19 cellular contexts compared by ENCODE assay signal in genomic region chr3:65617209-65617608, GRCh38.
DNase-seq lines count a peak whose midpoint lies in the region; ATAC-seq and TF ChIP-seq lines count a peak whose summit lies in the region.
"Had no signal": no experiment of that assay in that cellular context is flagged by ENCODE, and none has a peak within 500 bp of the region (broad histone marks: within the 10 kb centered on the region; RNA-seq: fewer than 3 reads in every experiment).

No MANE protein-coding gene starts in this region.

- H3K9me3 ChIP-seq in left ventricle myocardium inferior (replicated peaks) (no peaks in the 10 kb centered on the region), neural cell (ENCODE audit: low read length) (no peaks in the 10 kb centered on the region), transverse colon (no peaks in the 10 kb centered on the region)
- H3K9me3 ChIP-seq: BE2C had no signal

- in situ Hi-C loops in transverse colon (cut with MboI; ENCODE audit: low pct_ligation_motif_present in 1 of 4, low pct_unique_long_range_greater_than_20kb in 1 of 4, low sequenced_read_pairs in 3 of 4): no loop called here

- no peaks in the 10 kb centered on the region for H4K20me1 ChIP-seq in neural cell (ENCODE audit: insufficient read depth)

- WGBS in transverse colon (ENCODE audit: low coverage in 1 of 2), 2 donors: 77 to 87% methylated on average over 3 to 4 of the region's 4 CpGs

- no peak overlapping the region for H3K9ac ChIP-seq in neural cell (ENCODE audit: low read length)

- TF ChIP-seq EP300 in neural cell (conservative IDR thresholded peaks at IDR 0.05; ENCODE audit: poor library complexity, severe bottlenecking): peak; percentile 80
- no peak for TF ChIP-seq EP300 in transverse colon (IDR thresholded peaks at IDR 0.05; ENCODE audit: low read depth)

- ATAC-seq in left cardiac atrium (no peak), esophagus mucosa (peak; percentile 68)
- ATAC-seq: GM23338 had no signal

- H3K9me2 ChIP-seq in neural cell (ENCODE audit: insufficient read depth, low read length): no peaks in the 10 kb centered on the region

- no peak for TF ChIP-seq POLR2A in transverse colon (IDR thresholded peaks at IDR 0.05)

- no peak for TF ChIP-seq RAD21 in neural cell (conservative IDR thresholded peaks at IDR 0.05)

- no peaks in the 10 kb centered on the region for H3F3A ChIP-seq in neural cell (ENCODE audit: insufficient read depth, low read length, poor library complexity, severe bottlenecking)

- peak overlapping the region; percentile 6 for H3K27ac ChIP-seq in left ventricle myocardium inferior (replicated peaks)
- no peak overlapping the region for H3K27ac ChIP-seq in neural cell (ENCODE audit: low read length)
- H3K27ac ChIP-seq in transverse colon: no peak overlapping the region
- H3K27ac ChIP-seq: HL-60 had no signal

- no peaks in the 10 kb centered on the region for H3K36me3 ChIP-seq in left ventricle myocardium inferior
- H3K36me3 ChIP-seq in neural cell (ENCODE audit: insufficient read depth, low read length): no peaks in the 10 kb centered on the region
- no peaks in the 10 kb centered on the region for H3K36me3 ChIP-seq in transverse colon
- H3K36me3 ChIP-seq: BE2C had no signal

- intact Hi-C loops in left ventricle myocardium inferior (cut with micrococcal nuclease) (no loop called here), left cardiac atrium (cut with DNase I) (no loop called here), transverse colon (cut with DNase I; ENCODE audit: low total_unique reads) (no loop called here)

- DNase-seq in left ventricle myocardium inferior (no peak), left cardiac atrium (no peak), T-helper 2 cell (no peak), foreskin fibroblast (no peak), transverse colon (no peak)
- DNase-seq: ACHN; C1 segment of cervical spinal cord; CD4-positive, CD25-positive, alpha-beta regulatory T cell; CD8-positive, alpha-beta memory T cell; COR-L47; DMS 273 treated with DMSO at 0.1 percent for 48 hours; DMS53; GDM1; HCEC 1CT had no signal

- H3K79me2 ChIP-seq in neural cell (replicated peaks; ENCODE audit: insufficient read depth, low read length): no peaks in the 10 kb centered on the region

- no peak overlapping the region for H3K4me2 ChIP-seq in neural cell (ENCODE audit: low read length)
- H3K4me2 ChIP-seq: GM23338 had no signal

- TF ChIP-seq CTCF in left ventricle myocardium inferior (IDR thresholded peaks at IDR 0.05; ENCODE audit: borderline replicate concordance) (no peak), neural cell (IDR thresholded peaks at IDR 0.05; ENCODE audit: poor library complexity, severe bottlenecking) (no peak), foreskin fibroblast (IDR thresholded peaks at IDR 0.05; ENCODE audit: low read depth, low read length) (no peak), transverse colon (IDR thresholded peaks at IDR 0.05) (no peak)

- H3K4me1 ChIP-seq in left ventricle myocardium inferior (peaks cover 66% of the 10 kb centered on the region), transverse colon (no peaks in the 10 kb centered on the region)

- H2AFZ ChIP-seq in neural cell (ENCODE audit: low read depth, low read length): no peak overlapping the region
- H2AFZ ChIP-seq: GM23338 had no signal

- H3K4me3 ChIP-seq in left ventricle myocardium inferior: no peak overlapping the region
- no peak overlapping the region for H3K4me3 ChIP-seq in neural cell (ENCODE audit: low read length)
- H3K4me3 ChIP-seq in foreskin fibroblast (ENCODE audit: low read depth in 1 of 2, low read length in 2 of 2): no peak overlapping the region
- H3K4me3 ChIP-seq in transverse colon: no peak overlapping the region
- H3K4me3 ChIP-seq: GM23338 had no signal

- no peaks in the 10 kb centered on the region for H3K27me3 ChIP-seq in left ventricle myocardium inferior (ENCODE audit: low read depth)
- H3K27me3 ChIP-seq in neural cell (ENCODE audit: insufficient read depth, low read depth, low read length): no peaks in the 10 kb centered on the region
- no peaks in the 10 kb centered on the region for H3K27me3 ChIP-seq in transverse colon
- H3K27me3 ChIP-seq: BE2C had no signal

TF ChIP-seq in neural cell, 6 proteins besides CTCF, POLR2A, EP300 and RAD21:
- TF ChIP-seq, protein P1, sequence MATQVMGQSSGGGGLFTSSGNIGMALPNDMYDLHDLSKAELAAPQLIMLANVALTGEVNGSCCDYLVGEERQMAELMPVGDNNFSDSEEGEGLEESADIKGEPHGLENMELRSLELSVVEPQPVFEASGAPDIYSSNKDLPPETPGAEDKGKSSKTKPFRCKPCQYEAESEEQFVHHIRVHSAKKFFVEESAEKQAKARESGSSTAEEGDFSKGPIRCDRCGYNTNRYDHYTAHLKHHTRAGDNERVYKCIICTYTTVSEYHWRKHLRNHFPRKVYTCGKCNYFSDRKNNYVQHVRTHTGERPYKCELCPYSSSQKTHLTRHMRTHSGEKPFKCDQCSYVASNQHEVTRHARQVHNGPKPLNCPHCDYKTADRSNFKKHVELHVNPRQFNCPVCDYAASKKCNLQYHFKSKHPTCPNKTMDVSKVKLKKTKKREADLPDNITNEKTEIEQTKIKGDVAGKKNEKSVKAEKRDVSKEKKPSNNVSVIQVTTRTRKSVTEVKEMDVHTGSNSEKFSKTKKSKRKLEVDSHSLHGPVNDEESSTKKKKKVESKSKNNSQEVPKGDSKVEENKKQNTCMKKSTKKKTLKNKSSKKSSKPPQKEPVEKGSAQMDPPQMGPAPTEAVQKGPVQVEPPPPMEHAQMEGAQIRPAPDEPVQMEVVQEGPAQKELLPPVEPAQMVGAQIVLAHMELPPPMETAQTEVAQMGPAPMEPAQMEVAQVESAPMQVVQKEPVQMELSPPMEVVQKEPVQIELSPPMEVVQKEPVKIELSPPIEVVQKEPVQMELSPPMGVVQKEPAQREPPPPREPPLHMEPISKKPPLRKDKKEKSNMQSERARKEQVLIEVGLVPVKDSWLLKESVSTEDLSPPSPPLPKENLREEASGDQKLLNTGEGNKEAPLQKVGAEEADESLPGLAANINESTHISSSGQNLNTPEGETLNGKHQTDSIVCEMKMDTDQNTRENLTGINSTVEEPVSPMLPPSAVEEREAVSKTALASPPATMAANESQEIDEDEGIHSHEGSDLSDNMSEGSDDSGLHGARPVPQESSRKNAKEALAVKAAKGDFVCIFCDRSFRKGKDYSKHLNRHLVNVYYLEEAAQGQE (IDR thresholded peaks at IDR 0.05; ENCODE audit: borderline replicate concordance): no peak
- peak; percentile 78 for TF ChIP-seq POLR2AphosphoS5 (IDR thresholded peaks at IDR 0.05)
- TF ChIP-seq TAF1 (IDR thresholded peaks at IDR 0.05; ENCODE audit: low read depth): no peak
- TF ChIP-seq MXI1 (conservative IDR thresholded peaks at IDR 0.05; ENCODE audit: poor library complexity, severe bottlenecking): no peak
- TF ChIP-seq SMC3 (conservative IDR thresholded peaks at IDR 0.05; ENCODE audit: poor library complexity): no peak
TF ChIP-seq in neural cell: peak in this region for 1.
